Comparison of ENCODE assay signal across 1 cellular context in the genomic region with DNA sequence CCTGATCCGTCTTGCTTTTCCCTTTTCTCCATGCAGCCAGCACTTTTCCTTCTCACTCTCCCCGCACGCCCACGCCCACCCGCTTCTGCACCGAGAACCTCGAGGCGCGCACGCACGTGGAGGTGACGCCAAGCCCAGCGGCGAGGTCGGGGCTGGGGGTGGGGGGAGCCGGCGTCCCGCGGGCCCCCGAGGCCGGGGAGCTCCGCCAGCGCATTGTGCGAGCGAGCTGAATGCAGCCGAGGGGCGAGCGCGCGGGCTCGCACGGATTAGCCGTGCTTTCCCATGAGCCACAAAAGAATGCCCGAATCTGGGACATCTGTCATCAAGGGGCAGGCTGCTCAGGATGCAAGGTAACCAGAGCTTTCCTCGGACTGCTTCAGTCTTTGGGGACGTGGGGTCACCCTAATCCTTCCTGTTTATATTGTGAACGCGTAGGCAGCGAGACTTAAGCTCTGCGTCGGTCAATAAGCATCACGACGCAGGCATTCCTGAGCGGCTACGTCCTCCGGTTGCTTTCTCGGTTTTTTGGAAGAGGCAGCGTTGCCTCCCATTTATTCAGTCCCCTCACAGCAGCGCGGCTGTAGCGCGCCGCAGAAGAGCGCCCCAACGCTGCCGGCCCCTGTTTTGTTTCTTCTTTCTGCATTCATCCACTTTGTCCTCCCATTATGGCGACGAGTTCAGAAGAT.
A peak's percentile ranks its signal among the peaks of the same experiment; 100 is the strongest.
TF ChIP-seq lines count a peak whose summit lies in the region.

No MANE protein-coding gene starts in this region.

TF ChIP-seq in WTC11, 78 proteins besides CTCF, POLR2A, EP300 and RAD21 (continued from another document and continues in another):
- TF ChIP-seq, protein P1, sequence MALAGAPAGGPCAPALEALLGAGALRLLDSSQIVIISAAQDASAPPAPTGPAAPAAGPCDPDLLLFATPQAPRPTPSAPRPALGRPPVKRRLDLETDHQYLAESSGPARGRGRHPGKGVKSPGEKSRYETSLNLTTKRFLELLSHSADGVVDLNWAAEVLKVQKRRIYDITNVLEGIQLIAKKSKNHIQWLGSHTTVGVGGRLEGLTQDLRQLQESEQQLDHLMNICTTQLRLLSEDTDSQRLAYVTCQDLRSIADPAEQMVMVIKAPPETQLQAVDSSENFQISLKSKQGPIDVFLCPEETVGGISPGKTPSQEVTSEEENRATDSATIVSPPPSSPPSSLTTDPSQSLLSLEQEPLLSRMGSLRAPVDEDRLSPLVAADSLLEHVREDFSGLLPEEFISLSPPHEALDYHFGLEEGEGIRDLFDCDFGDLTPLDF (CRISPR knock-in tag; IDR thresholded peaks at IDR 0.05): peak; percentile 70; the same call in 1 of the 2 replicates
- TF ChIP-seq ESRRA (CRISPR knock-in tag; IDR thresholded peaks at IDR 0.05; ENCODE audit: borderline replicate concordance) (no peak; the same call in 1 of the 2 replicates), ZNF317 (CRISPR knock-in tag; IDR thresholded peaks at IDR 0.05; ENCODE audit: borderline replicate concordance, low read depth) (peak; percentile 41; the same call in 1 of the 2 replicates), ZNF263 (CRISPR knock-in tag; IDR thresholded peaks at IDR 0.05; ENCODE audit: low read depth) (0 out of 2 replicates have a peak, but pooled peaks have one; percentile 45), JAZF1 (CRISPR knock-in tag; IDR thresholded peaks at IDR 0.05) (no peak), NFYB (CRISPR knock-in tag; conservative IDR thresholded peaks at IDR 0.05; ENCODE audit: low read depth) (no peak; the same call in 1 of the 2 replicates), PRRX2 (CRISPR knock-in tag; IDR thresholded peaks at IDR 0.05) (no peak), FOXK1 (CRISPR knock-in tag; IDR thresholded peaks at IDR 0.05) (0 out of 2 replicates have a peak, but pooled peaks have one; percentile 29), TCF7 (CRISPR knock-in tag; IDR thresholded peaks at IDR 0.05; ENCODE audit: low read depth) (no peak), ZNF121 (CRISPR knock-in tag; IDR thresholded peaks at IDR 0.05) (no peak), KAT7 (CRISPR knock-in tag; IDR thresholded peaks at IDR 0.05; ENCODE audit: borderline replicate concordance) (0 out of 2 replicates have a peak, but pooled peaks have one; percentile 68)
- TF ChIP-seq, protein P2, sequence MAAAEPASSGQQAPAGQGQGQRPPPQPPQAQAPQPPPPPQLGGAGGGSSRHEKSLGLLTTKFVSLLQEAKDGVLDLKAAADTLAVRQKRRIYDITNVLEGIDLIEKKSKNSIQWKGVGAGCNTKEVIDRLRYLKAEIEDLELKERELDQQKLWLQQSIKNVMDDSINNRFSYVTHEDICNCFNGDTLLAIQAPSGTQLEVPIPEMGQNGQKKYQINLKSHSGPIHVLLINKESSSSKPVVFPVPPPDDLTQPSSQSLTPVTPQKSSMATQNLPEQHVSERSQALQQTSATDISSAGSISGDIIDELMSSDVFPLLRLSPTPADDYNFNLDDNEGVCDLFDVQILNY (CRISPR knock-in tag; IDR thresholded peaks at IDR 0.05): peak; percentile 73; the same call in 1 of the 2 replicates
- TF ChIP-seq, protein P3, sequence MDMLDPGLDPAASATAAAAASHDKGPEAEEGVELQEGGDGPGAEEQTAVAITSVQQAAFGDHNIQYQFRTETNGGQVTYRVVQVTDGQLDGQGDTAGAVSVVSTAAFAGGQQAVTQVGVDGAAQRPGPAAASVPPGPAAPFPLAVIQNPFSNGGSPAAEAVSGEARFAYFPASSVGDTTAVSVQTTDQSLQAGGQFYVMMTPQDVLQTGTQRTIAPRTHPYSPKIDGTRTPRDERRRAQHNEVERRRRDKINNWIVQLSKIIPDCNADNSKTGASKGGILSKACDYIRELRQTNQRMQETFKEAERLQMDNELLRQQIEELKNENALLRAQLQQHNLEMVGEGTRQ (CRISPR knock-in tag; IDR thresholded peaks at IDR 0.05): no peak
- TF ChIP-seq, protein P4, sequence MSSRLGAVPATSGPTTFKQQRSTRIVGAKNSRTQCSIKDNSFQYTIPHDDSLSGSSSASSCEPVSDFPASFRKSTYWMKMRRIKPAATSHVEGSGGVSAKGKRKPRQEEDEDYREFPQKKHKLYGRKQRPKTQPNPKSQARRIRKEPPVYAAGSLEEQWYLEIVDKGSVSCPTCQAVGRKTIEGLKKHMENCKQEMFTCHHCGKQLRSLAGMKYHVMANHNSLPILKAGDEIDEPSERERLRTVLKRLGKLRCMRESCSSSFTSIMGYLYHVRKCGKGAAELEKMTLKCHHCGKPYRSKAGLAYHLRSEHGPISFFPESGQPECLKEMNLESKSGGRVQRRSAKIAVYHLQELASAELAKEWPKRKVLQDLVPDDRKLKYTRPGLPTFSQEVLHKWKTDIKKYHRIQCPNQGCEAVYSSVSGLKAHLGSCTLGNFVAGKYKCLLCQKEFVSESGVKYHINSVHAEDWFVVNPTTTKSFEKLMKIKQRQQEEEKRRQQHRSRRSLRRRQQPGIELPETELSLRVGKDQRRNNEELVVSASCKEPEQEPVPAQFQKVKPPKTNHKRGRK (CRISPR knock-in tag; IDR thresholded peaks at IDR 0.05; ENCODE audit: borderline replicate concordance): no peak
- TF ChIP-seq, protein P5, sequence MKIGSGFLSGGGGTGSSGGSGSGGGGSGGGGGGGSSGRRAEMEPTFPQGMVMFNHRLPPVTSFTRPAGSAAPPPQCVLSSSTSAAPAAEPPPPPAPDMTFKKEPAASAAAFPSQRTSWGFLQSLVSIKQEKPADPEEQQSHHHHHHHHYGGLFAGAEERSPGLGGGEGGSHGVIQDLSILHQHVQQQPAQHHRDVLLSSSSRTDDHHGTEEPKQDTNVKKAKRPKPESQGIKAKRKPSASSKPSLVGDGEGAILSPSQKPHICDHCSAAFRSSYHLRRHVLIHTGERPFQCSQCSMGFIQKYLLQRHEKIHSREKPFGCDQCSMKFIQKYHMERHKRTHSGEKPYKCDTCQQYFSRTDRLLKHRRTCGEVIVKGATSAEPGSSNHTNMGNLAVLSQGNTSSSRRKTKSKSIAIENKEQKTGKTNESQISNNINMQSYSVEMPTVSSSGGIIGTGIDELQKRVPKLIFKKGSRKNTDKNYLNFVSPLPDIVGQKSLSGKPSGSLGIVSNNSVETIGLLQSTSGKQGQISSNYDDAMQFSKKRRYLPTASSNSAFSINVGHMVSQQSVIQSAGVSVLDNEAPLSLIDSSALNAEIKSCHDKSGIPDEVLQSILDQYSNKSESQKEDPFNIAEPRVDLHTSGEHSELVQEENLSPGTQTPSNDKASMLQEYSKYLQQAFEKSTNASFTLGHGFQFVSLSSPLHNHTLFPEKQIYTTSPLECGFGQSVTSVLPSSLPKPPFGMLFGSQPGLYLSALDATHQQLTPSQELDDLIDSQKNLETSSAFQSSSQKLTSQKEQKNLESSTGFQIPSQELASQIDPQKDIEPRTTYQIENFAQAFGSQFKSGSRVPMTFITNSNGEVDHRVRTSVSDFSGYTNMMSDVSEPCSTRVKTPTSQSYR (CRISPR knock-in tag; IDR thresholded peaks at IDR 0.05): no peak
- TF ChIP-seq, protein P6, sequence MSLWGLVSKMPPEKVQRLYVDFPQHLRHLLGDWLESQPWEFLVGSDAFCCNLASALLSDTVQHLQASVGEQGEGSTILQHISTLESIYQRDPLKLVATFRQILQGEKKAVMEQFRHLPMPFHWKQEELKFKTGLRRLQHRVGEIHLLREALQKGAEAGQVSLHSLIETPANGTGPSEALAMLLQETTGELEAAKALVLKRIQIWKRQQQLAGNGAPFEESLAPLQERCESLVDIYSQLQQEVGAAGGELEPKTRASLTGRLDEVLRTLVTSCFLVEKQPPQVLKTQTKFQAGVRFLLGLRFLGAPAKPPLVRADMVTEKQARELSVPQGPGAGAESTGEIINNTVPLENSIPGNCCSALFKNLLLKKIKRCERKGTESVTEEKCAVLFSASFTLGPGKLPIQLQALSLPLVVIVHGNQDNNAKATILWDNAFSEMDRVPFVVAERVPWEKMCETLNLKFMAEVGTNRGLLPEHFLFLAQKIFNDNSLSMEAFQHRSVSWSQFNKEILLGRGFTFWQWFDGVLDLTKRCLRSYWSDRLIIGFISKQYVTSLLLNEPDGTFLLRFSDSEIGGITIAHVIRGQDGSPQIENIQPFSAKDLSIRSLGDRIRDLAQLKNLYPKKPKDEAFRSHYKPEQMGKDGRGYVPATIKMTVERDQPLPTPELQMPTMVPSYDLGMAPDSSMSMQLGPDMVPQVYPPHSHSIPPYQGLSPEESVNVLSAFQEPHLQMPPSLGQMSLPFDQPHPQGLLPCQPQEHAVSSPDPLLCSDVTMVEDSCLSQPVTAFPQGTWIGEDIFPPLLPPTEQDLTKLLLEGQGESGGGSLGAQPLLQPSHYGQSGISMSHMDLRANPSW (CRISPR knock-in tag; conservative IDR thresholded peaks at IDR 0.05; ENCODE audit: low read depth): no peak
- TF ChIP-seq, protein P7, sequence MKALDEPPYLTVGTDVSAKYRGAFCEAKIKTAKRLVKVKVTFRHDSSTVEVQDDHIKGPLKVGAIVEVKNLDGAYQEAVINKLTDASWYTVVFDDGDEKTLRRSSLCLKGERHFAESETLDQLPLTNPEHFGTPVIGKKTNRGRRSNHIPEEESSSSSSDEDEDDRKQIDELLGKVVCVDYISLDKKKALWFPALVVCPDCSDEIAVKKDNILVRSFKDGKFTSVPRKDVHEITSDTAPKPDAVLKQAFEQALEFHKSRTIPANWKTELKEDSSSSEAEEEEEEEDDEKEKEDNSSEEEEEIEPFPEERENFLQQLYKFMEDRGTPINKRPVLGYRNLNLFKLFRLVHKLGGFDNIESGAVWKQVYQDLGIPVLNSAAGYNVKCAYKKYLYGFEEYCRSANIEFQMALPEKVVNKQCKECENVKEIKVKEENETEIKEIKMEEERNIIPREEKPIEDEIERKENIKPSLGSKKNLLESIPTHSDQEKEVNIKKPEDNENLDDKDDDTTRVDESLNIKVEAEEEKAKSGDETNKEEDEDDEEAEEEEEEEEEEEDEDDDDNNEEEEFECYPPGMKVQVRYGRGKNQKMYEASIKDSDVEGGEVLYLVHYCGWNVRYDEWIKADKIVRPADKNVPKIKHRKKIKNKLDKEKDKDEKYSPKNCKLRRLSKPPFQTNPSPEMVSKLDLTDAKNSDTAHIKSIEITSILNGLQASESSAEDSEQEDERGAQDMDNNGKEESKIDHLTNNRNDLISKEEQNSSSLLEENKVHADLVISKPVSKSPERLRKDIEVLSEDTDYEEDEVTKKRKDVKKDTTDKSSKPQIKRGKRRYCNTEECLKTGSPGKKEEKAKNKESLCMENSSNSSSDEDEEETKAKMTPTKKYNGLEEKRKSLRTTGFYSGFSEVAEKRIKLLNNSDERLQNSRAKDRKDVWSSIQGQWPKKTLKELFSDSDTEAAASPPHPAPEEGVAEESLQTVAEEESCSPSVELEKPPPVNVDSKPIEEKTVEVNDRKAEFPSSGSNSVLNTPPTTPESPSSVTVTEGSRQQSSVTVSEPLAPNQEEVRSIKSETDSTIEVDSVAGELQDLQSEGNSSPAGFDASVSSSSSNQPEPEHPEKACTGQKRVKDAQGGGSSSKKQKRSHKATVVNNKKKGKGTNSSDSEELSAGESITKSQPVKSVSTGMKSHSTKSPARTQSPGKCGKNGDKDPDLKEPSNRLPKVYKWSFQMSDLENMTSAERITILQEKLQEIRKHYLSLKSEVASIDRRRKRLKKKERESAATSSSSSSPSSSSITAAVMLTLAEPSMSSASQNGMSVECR (CRISPR knock-in tag; IDR thresholded peaks at IDR 0.05; ENCODE audit: borderline replicate concordance): no peak
- TF ChIP-seq, protein P8, sequence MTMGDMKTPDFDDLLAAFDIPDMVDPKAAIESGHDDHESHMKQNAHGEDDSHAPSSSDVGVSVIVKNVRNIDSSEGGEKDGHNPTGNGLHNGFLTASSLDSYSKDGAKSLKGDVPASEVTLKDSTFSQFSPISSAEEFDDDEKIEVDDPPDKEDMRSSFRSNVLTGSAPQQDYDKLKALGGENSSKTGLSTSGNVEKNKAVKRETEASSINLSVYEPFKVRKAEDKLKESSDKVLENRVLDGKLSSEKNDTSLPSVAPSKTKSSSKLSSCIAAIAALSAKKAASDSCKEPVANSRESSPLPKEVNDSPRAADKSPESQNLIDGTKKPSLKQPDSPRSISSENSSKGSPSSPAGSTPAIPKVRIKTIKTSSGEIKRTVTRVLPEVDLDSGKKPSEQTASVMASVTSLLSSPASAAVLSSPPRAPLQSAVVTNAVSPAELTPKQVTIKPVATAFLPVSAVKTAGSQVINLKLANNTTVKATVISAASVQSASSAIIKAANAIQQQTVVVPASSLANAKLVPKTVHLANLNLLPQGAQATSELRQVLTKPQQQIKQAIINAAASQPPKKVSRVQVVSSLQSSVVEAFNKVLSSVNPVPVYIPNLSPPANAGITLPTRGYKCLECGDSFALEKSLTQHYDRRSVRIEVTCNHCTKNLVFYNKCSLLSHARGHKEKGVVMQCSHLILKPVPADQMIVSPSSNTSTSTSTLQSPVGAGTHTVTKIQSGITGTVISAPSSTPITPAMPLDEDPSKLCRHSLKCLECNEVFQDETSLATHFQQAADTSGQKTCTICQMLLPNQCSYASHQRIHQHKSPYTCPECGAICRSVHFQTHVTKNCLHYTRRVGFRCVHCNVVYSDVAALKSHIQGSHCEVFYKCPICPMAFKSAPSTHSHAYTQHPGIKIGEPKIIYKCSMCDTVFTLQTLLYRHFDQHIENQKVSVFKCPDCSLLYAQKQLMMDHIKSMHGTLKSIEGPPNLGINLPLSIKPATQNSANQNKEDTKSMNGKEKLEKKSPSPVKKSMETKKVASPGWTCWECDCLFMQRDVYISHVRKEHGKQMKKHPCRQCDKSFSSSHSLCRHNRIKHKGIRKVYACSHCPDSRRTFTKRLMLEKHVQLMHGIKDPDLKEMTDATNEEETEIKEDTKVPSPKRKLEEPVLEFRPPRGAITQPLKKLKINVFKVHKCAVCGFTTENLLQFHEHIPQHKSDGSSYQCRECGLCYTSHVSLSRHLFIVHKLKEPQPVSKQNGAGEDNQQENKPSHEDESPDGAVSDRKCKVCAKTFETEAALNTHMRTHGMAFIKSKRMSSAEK (CRISPR knock-in tag; IDR thresholded peaks at IDR 0.05; ENCODE audit: borderline replicate concordance): no peak
- TF ChIP-seq, protein P9, sequence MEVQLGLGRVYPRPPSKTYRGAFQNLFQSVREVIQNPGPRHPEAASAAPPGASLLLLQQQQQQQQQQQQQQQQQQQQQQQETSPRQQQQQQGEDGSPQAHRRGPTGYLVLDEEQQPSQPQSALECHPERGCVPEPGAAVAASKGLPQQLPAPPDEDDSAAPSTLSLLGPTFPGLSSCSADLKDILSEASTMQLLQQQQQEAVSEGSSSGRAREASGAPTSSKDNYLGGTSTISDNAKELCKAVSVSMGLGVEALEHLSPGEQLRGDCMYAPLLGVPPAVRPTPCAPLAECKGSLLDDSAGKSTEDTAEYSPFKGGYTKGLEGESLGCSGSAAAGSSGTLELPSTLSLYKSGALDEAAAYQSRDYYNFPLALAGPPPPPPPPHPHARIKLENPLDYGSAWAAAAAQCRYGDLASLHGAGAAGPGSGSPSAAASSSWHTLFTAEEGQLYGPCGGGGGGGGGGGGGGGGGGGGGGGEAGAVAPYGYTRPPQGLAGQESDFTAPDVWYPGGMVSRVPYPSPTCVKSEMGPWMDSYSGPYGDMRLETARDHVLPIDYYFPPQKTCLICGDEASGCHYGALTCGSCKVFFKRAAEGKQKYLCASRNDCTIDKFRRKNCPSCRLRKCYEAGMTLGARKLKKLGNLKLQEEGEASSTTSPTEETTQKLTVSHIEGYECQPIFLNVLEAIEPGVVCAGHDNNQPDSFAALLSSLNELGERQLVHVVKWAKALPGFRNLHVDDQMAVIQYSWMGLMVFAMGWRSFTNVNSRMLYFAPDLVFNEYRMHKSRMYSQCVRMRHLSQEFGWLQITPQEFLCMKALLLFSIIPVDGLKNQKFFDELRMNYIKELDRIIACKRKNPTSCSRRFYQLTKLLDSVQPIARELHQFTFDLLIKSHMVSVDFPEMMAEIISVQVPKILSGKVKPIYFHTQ (CRISPR knock-in tag; IDR thresholded peaks at IDR 0.05): no peak
